ENCODE assay signal across 13 cellular contexts in genomic region chr11:28834877-28835276, GRCh38.
A peak's percentile ranks its signal among the peaks of the same experiment; 100 is the strongest.
DNase-seq lines count a peak whose midpoint lies in the region; ATAC-seq, FAIRE-seq and TF ChIP-seq lines count a peak whose summit lies in the region.
"Had no signal": no experiment of that assay in that cellular context is flagged by ENCODE, and none has a peak within 500 bp of the region (broad histone marks: within the 10 kb centered on the region; RNA-seq: fewer than 3 reads in every experiment).

No MANE protein-coding gene starts in this region.

- no TSS peak for BruUV-seq in mammary epithelial cell (replicated peaks; lab: Mats Ljungman, UMichigan)

- no peak overlapping the region for H2AK5ac ChIP-seq in mesendoderm (ENCODE audit: low read length)

- no peak overlapping the region for H3K18ac ChIP-seq in mesendoderm (ENCODE audit: low read length)

- H4K5ac ChIP-seq in mesendoderm (ENCODE audit: low read length), result no peak overlapping the region

- H3K9ac ChIP-seq in mammary epithelial cell (ENCODE audit: insufficient read depth, low read length), result no peak overlapping the region
- no peak overlapping the region for H3K9ac ChIP-seq in mesendoderm (ENCODE audit: low read length)

- H3K36me3 ChIP-seq in mammary epithelial cell (ENCODE audit: insufficient read depth, low read length) (no peaks in the 10 kb centered on the region), mesendoderm (ENCODE audit: control insufficient read depth, insufficient read depth, low read length) (no peaks in the 10 kb centered on the region)
- H3K36me3 ChIP-seq: left ventricle myocardium inferior had no signal

- no peak overlapping the region for H2BK120ac ChIP-seq in mesendoderm (ENCODE audit: low read depth, low read length)

- H3K4me1 ChIP-seq in mammary epithelial cell (ENCODE audit: insufficient read depth, low read length) (peaks cover 46% of the 10 kb centered on the region), mesendoderm (ENCODE audit: control insufficient read depth, low read depth, low read length) (peaks cover 2% of the 10 kb centered on the region)
- H3K4me1 ChIP-seq: left ventricle myocardium inferior had no signal

- TF ChIP-seq RAD21 in Ishikawa (IDR thresholded peaks at IDR 0.05; ENCODE audit: low read depth), result no peak

- H3K79me1 ChIP-seq in mesendoderm (ENCODE audit: low read length), result no peaks in the 10 kb centered on the region

- no peak overlapping the region for H3K4ac ChIP-seq in mesendoderm (ENCODE audit: low read depth, low read length)

- FAIRE-seq in H54 (lab: Jason Lieb, UNC), result no peak

- peak; percentile 48; the same call in 1 of the 2 replicates for TF ChIP-seq EP300 in Ishikawa (IDR thresholded peaks at IDR 0.05; ENCODE audit: borderline replicate concordance)

- no peak for TF ChIP-seq POLR2A in H54 (IDR thresholded peaks at IDR 0.05; ENCODE audit: low read depth, low read length)

- no peaks in the 10 kb centered on the region for H3K27me3 ChIP-seq in mammary epithelial cell (ENCODE audit: insufficient read depth, low read length)
- H3K27me3 ChIP-seq in mesendoderm (ENCODE audit: insufficient read depth, low read length, poor library complexity), result no peaks in the 10 kb centered on the region

- in situ Hi-C loops in mammary epithelial cell (cut with MboI; ENCODE audit: low sequenced_read_pairs in 2 of 2), result no loop called here

- H2BK15ac ChIP-seq in mesendoderm (replicated peaks; ENCODE audit: low read depth), result no peak overlapping the region

- H3K27me3 Mint-ChIP-seq in stimulated activated naive B cell treated with anti-CD40 and anti-IgM and Interleukin-4, amounts not matched to agents 10 μg/mL and 1 μg/mL and 100 μg/mL, for 72 hours, result no peaks in the 10 kb centered on the region

- H3K4me2 ChIP-seq in mammary epithelial cell (ENCODE audit: insufficient read depth, low read depth, low read length) (peak overlapping the region; percentile 73), mesendoderm (ENCODE audit: low read length) (no peak overlapping the region)

- no peak for ATAC-seq in HG03045 (IDR thresholded peaks at IDR 0.05; ENCODE audit: unreplicated experiment)
- no peak for ATAC-seq in stimulated activated naive B cell treated with anti-CD40 and anti-IgM and Interleukin-4, amounts not matched to agents 10 μg/mL and 1 μg/mL and 100 μg/mL, for 72 hours (replicated peaks)

- peak; percentile 32 for DNase-seq in COLO829 (ENCODE audit: low spot score)
- DNase-seq in mammary epithelial cell, result peak; percentile 61
- peak; percentile 13 for DNase-seq in mesendoderm
- no peak for DNase-seq in stimulated activated naive B cell treated with anti-CD40 and anti-IgM and Interleukin-4, amounts not matched to agents 10 μg/mL and 1 μg/mL and 100 μg/mL, for 72 hours
- DNase-seq in H54 (ENCODE audit: insufficient read length, low spot score), result no peak
- no peak for DNase-seq in LoVo (ENCODE audit: low spot score)
- DNase-seq: activated CD8-positive, alpha-beta memory T cell treated with anti-CD3 and anti-CD28 coated beads for 24 hours; amygdala; COR-L47; left ventricle myocardium inferior; NCI-H526 had no signal

- H3K36me3 Mint-ChIP-seq in stimulated activated naive B cell treated with anti-CD40 and anti-IgM and Interleukin-4, amounts not matched to agents 10 μg/mL and 1 μg/mL and 100 μg/mL, for 72 hours, result no peaks in the 10 kb centered on the region

- peak overlapping the region; percentile 36 for H2AFZ ChIP-seq in mammary epithelial cell (ENCODE audit: low read depth, low read length)

- no peak for TF ChIP-seq CTCF in mammary epithelial cell (conservative IDR thresholded peaks at IDR 0.05 in 1 of 2, IDR thresholded peaks at IDR 0.05 in 1 of 2; ENCODE audit: extremely low read depth in 1 of 2, insufficient read depth in 1 of 2, low read depth in 1 of 2, low read length in 2 of 2)

- H3K9me3 ChIP-seq in mammary epithelial cell (replicated peaks; ENCODE audit: insufficient read depth, low read length), result no peaks in the 10 kb centered on the region
- H3K9me3 ChIP-seq: left ventricle myocardium inferior had no signal

- H3K56ac ChIP-seq in mesendoderm (ENCODE audit: low read length), result no peak overlapping the region

- 20% methylated on average over 3 of the region's 3 CpGs for WGBS in mammary epithelial cell (ENCODE audit: low coverage, missing lambda C conversion rate)
- no CpG with 5 or more reads among the region's 3 CpGs for WGBS in mesendoderm (ENCODE audit: extremely low coverage, insufficient coverage, low lambda C conversion rate)

- H3K79me2 ChIP-seq in mammary epithelial cell (ENCODE audit: insufficient read depth, low read length) (no peaks in the 10 kb centered on the region), mesendoderm (ENCODE audit: control insufficient read depth, insufficient read depth, low read length) (no peaks in the 10 kb centered on the region)

- H2BK5ac ChIP-seq in mesendoderm (ENCODE audit: low read length), result no peak overlapping the region

- H4K20me1 ChIP-seq in mammary epithelial cell (ENCODE audit: insufficient read depth, low read length), result no peaks in the 10 kb centered on the region

- no peak overlapping the region for H3K27ac Mint-ChIP-seq in stimulated activated naive B cell treated with anti-CD40 and anti-IgM and Interleukin-4, amounts not matched to agents 10 μg/mL and 1 μg/mL and 100 μg/mL, for 72 hours

- H3K4me3 Mint-ChIP-seq in stimulated activated naive B cell treated with anti-CD40 and anti-IgM and Interleukin-4, amounts not matched to agents 10 μg/mL and 1 μg/mL and 100 μg/mL, for 72 hours, result no peak overlapping the region

- H3K4me1 Mint-ChIP-seq in stimulated activated naive B cell treated with anti-CD40 and anti-IgM and Interleukin-4, amounts not matched to agents 10 μg/mL and 1 μg/mL and 100 μg/mL, for 72 hours, result no peaks in the 10 kb centered on the region

- H3K9me3 Mint-ChIP-seq in stimulated activated naive B cell treated with anti-CD40 and anti-IgM and Interleukin-4, amounts not matched to agents 10 μg/mL and 1 μg/mL and 100 μg/mL, for 72 hours, result peaks cover 0 to 4% of the 10 kb centered on the region in 2 donors

- H3K27ac ChIP-seq in mammary epithelial cell (ENCODE audit: insufficient read depth, low read depth, low read length), result peak overlapping the region; percentile 70
- H3K27ac ChIP-seq in mesendoderm (ENCODE audit: low read depth, low read length), result no peak overlapping the region
- H3K27ac ChIP-seq: left ventricle myocardium inferior had no signal

- intact Hi-C loops in mammary epithelial cell (cut with micrococcal nuclease), result loop anchor here (5.0 to 10.0 kb wide), 3 partner anchors 138 to 1590 kb away; partner anchors contain the start of genes KIF18A and METTL15

- dilution Hi-C loops in mammary epithelial cell (cut with HindIII; ENCODE audit: low sequenced_read_pairs), result no loop called here

- H3K23ac ChIP-seq in mesendoderm (ENCODE audit: low read length), result no peak overlapping the region

- H4K8ac ChIP-seq in mesendoderm (ENCODE audit: low read depth, low read length), result no peak overlapping the region

- CTCF ChIA-PET in mammary epithelial cell (lab: Charles Lee; ENCODE audit: low non-redundant PET), result interaction anchor here (0.7 kb wide), 1 partner anchor 12 kb away, joined by 3 read pairs; no protein-coding TSS in a partner anchor

- H3K4me3 ChIP-seq in mammary epithelial cell (replicated peaks in 1 of 3; ENCODE audit: insufficient read depth in 1 of 3, low read depth in 2 of 3, low read length in 3 of 3) (no peak overlapping the region), mesendoderm (ENCODE audit: low read length) (no peak overlapping the region)
- H3K4me3 ChIP-seq: left ventricle myocardium inferior had no signal

TF ChIP-seq in Ishikawa, 13 proteins besides CTCF, POLR2A, EP300 and RAD21 (continues in another document):
- no peak for TF ChIP-seq CEBPB (IDR thresholded peaks at IDR 0.05)
- TF ChIP-seq CREB1 (IDR thresholded peaks at IDR 0.05; ENCODE audit: low read depth), result no peak
- TF ChIP-seq TEAD4 (IDR thresholded peaks at IDR 0.05), result no peak
- peak; percentile 39; the same call in 1 of the 2 replicates for TF ChIP-seq TCF12 (IDR thresholded peaks at IDR 0.05; ENCODE audit: low read depth)
- TF ChIP-seq FOXM1 (IDR thresholded peaks at IDR 0.05; ENCODE audit: borderline replicate concordance, low read depth), result no peak; the same call in 1 of the 2 replicates
- TF ChIP-seq NFIC (IDR thresholded peaks at IDR 0.05), result no peak
- no peak for TF ChIP-seq USF1 (IDR thresholded peaks at IDR 0.05)
- TF ChIP-seq TAF1 (IDR thresholded peaks at IDR 0.05; ENCODE audit: low read depth), result no peak
- no peak for TF ChIP-seq EGR1 (IDR thresholded peaks at IDR 0.05)
- no peak for TF ChIP-seq YY1 (IDR thresholded peaks at IDR 0.05; ENCODE audit: low read depth)
- peak; percentile 44; the same call in 1 of the 2 replicates for TF ChIP-seq MAX (IDR thresholded peaks at IDR 0.05)

Comparison
In these comparisons a context has a peak if more than half of its experiments do, and no peak if none do; other contexts are left out.
1. DNase-seq: peak in COLO829 (single experiment), mammary epithelial cell (single experiment) and mesendoderm (single experiment); none in stimulated activated naive B cell treated with anti-CD40 and anti-IgM and Interleukin-4, amounts not matched to agents 10 μg/mL and 1 μg/mL and 100 μg/mL, for 72 hours (single experiment), H54 (single experiment) and LoVo (single experiment).